ENCODE assay signal across 27 cellular contexts in genomic region chr2:230405824-230406223, GRCh38. TPM values are rescaled to one million over a fixed set of nuclear protein-coding genes. Genes with fewer than 3 reads are reported as not detected.
DNase-seq lines count a peak whose midpoint lies in the region; ATAC-seq, FAIRE-seq and TF ChIP-seq lines count a peak whose summit lies in the region.
"Had no signal": no experiment of that assay in that cellular context is flagged by ENCODE, and none has a peak within 500 bp of the region (broad histone marks: within the 10 kb centered on the region; RNA-seq: fewer than 3 reads in every experiment).

No MANE protein-coding gene starts in this region.

- H4K20me1 ChIP-seq in K562 (replicated peaks; ENCODE audit: control insufficient read depth, insufficient read depth, low read length): no peaks in the 10 kb centered on the region
- H4K20me1 ChIP-seq: BLaER1 treated with 17β-estradiol and CSF1 and Interleukin-3, amounts not matched to agents 10 nM and 100 nM had no signal

- ATAC-seq in activated naive CD8-positive, alpha-beta T cell treated with anti-CD3 and anti-CD28 coated beads, Interleukin-2, amount 50 U/mL, for 24 hours: no peak
- ATAC-seq in K562: no peak
- no peak for ATAC-seq in stimulated activated memory B cell treated with anti-CD40 and anti-IgM and Interleukin-4, amounts not matched to agents 10 μg/mL and 1 μg/mL and 100 μg/mL, for 72 hours
- ATAC-seq: A549 had no signal

- H3K4me1 Mint-ChIP-seq in activated naive CD8-positive, alpha-beta T cell (ENCODE audit: low read depth): peaks cover 34% of the 10 kb centered on the region
- H3K4me1 Mint-ChIP-seq in activated naive CD8-positive, alpha-beta T cell treated with anti-CD3 and anti-CD28 coated beads, Interleukin-2, amount 50 U/mL, for 24 hours: peaks cover 27% of the 10 kb centered on the region
- peaks cover 17% of the 10 kb centered on the region for H3K4me1 Mint-ChIP-seq in stimulated activated memory B cell treated with anti-CD40 and anti-IgM and Interleukin-4, amounts not matched to agents 10 μg/mL and 1 μg/mL and 100 μg/mL, for 72 hours
- H3K4me1 Mint-ChIP-seq in mesothelial cell of epicardium: no peaks in the 10 kb centered on the region

- no peak for TF ChIP-seq EP300 in K562 (IDR thresholded peaks at IDR 0.05; ENCODE audit: low read length)
- TF ChIP-seq EP300 in esophagus muscularis mucosa (IDR thresholded peaks at IDR 0.05): no peak

- CTCF ChIA-PET in K562 (lab: Yijun Ruan, JAX; ENCODE audit: low intra/inter-chr PET ratio): no interaction called here

- H3K9me3 Mint-ChIP-seq in activated naive CD8-positive, alpha-beta T cell (ENCODE audit: low read depth): no peaks in the 10 kb centered on the region
- no peaks in the 10 kb centered on the region for H3K9me3 Mint-ChIP-seq in activated naive CD8-positive, alpha-beta T cell treated with anti-CD3 and anti-CD28 coated beads, Interleukin-2, amount 50 U/mL, for 24 hours
- no peaks in the 10 kb centered on the region for H3K9me3 Mint-ChIP-seq in stimulated activated memory B cell treated with anti-CD40 and anti-IgM and Interleukin-4, amounts not matched to agents 10 μg/mL and 1 μg/mL and 100 μg/mL, for 72 hours
- H3K9me3 Mint-ChIP-seq in mesothelial cell of epicardium: no peaks in the 10 kb centered on the region
- H3K9me3 Mint-ChIP-seq: CD4-positive, alpha-beta memory T cell; HFFc6 had no signal

- no TSS peak for BruUV-seq in K562 (replicated peaks; lab: Mats Ljungman, UMichigan)

- H3K27me3 Mint-ChIP-seq in activated naive CD8-positive, alpha-beta T cell: no peaks in the 10 kb centered on the region
- H3K27me3 Mint-ChIP-seq in activated naive CD8-positive, alpha-beta T cell treated with anti-CD3 and anti-CD28 coated beads, Interleukin-2, amount 50 U/mL, for 24 hours: no peaks in the 10 kb centered on the region
- no peaks in the 10 kb centered on the region for H3K27me3 Mint-ChIP-seq in stimulated activated memory B cell treated with anti-CD40 and anti-IgM and Interleukin-4, amounts not matched to agents 10 μg/mL and 1 μg/mL and 100 μg/mL, for 72 hours
- H3K27me3 Mint-ChIP-seq in mesothelial cell of epicardium (ENCODE audit: low read depth): peaks cover 55% of the 10 kb centered on the region
- H3K27me3 Mint-ChIP-seq: CD4-positive, alpha-beta memory T cell had no signal

- no peaks in the 10 kb centered on the region for H3K79me2 ChIP-seq in K562 (ENCODE audit: control insufficient read depth, insufficient read depth, low read length)

- WGBS in K562 (ENCODE audit: insufficient coverage, low coverage, missing lambda C conversion rate): 92% methylated on average over 3 of the region's 3 CpGs
- 92% methylated on average over 3 of the region's 3 CpGs for WGBS in esophagus muscularis mucosa

- H3K27me3 ChIP-seq in K562 (ENCODE audit: control insufficient read depth in 2 of 2, insufficient read depth in 2 of 2, low read length in 2 of 2) (no peaks in the 10 kb centered on the region), esophagus muscularis mucosa (no peaks in the 10 kb centered on the region)
- H3K27me3 ChIP-seq: BLaER1 treated with 17β-estradiol and CSF1 and Interleukin-3, amounts not matched to agents 10 nM and 100 nM had no signal

- H3K4me3 Mint-ChIP-seq in activated naive CD8-positive, alpha-beta T cell: no peak overlapping the region
- H3K4me3 Mint-ChIP-seq in activated naive CD8-positive, alpha-beta T cell treated with anti-CD3 and anti-CD28 coated beads, Interleukin-2, amount 50 U/mL, for 24 hours: no peak overlapping the region
- H3K4me3 Mint-ChIP-seq in stimulated activated memory B cell treated with anti-CD40 and anti-IgM and Interleukin-4, amounts not matched to agents 10 μg/mL and 1 μg/mL and 100 μg/mL, for 72 hours: no peak overlapping the region
- H3K4me3 Mint-ChIP-seq in mesothelial cell of epicardium: no peak overlapping the region
- H3K4me3 Mint-ChIP-seq: CD14-positive monocyte; CD4-positive, alpha-beta memory T cell; HFFc6 had no signal

- in situ Hi-C loops in K562 (cut with MboI): no loop called here

- H2AFZ ChIP-seq in K562 (ENCODE audit: low read depth, low read length): no peak overlapping the region

- no peak overlapping the region for H3K4me2 ChIP-seq in K562 (ENCODE audit: insufficient read depth, low read length)
- H3K4me2 ChIP-seq: A549; BLaER1 treated with 17β-estradiol and CSF1 and Interleukin-3, amounts not matched to agents 10 nM and 100 nM had no signal

- POLR2A ChIA-PET in K562 (lab: Yijun Ruan, JAX): no interaction called here

- no peaks in the 10 kb centered on the region for H3K9me1 ChIP-seq in K562 (ENCODE audit: control insufficient read depth, insufficient read depth, low read length)

- TF ChIP-seq RAD21 in K562 (CRISPR knock-in tag; conservative IDR thresholded peaks at IDR 0.05 in 1 of 2, IDR thresholded peaks at IDR 0.05 in 1 of 2): no peak

- no peaks in the 10 kb centered on the region for H3K4me1 ChIP-seq in K562 (replicated peaks in 1 of 2; ENCODE audit: control insufficient read depth in 2 of 2, insufficient read depth in 2 of 2, low read length in 2 of 2)
- H3K4me1 ChIP-seq in esophagus muscularis mucosa: peaks cover 19 to 24% (median 23%) of the 10 kb centered on the region in 4 donors
- H3K4me1 ChIP-seq: A549, BE2C, HAP-1 had no signal

- TF ChIP-seq POLR2A in K562 (conservative IDR thresholded peaks at IDR 0.05) (no peak), esophagus muscularis mucosa (IDR thresholded peaks at IDR 0.05; ENCODE audit: low read depth) (no peak), erythroblast (IDR thresholded peaks at IDR 0.05; ENCODE audit: low read length) (no peak)

- 0 out of 3 replicates have a peak, but pooled peaks cover 3% of the 10 kb centered on the region for H3K36me3 ChIP-seq in K562 (ENCODE audit: control insufficient read depth, insufficient read depth, low read length)
- peaks cover 0 to 28% (median 16%) of the 10 kb centered on the region in 4 donors for H3K36me3 ChIP-seq in esophagus muscularis mucosa
- H3K36me3 ChIP-seq: BE2C, HAP-1 had no signal

- H3K4me3 ChIP-seq in K562: no peak overlapping the region
- no peak overlapping the region for H3K4me3 ChIP-seq in esophagus muscularis mucosa
- H3K4me3 ChIP-seq: A549; BLaER1 treated with 17β-estradiol and CSF1 and Interleukin-3, amounts not matched to agents 10 nM and 100 nM; HAP-1 had no signal

- intact Hi-C loops in K562 (cut with micrococcal nuclease): no loop called here
- intact Hi-C loops in esophagus muscularis mucosa (cut with DNase I): no loop called here

- no peak for TF ChIP-seq CTCF in K562 (IDR thresholded peaks at IDR 0.05 in 2 of 3, conservative IDR thresholded peaks at IDR 0.05 in 1 of 3; ENCODE audit: insufficient read depth in 2 of 3, low read depth in 1 of 3, low read length in 3 of 3)
- no peak for TF ChIP-seq CTCF in esophagus muscularis mucosa (IDR thresholded peaks at IDR 0.05)
- no peak for TF ChIP-seq CTCF in mesothelial cell of epicardium (IDR thresholded peaks at IDR 0.05; ENCODE audit: unreplicated experiment)

- no peak overlapping the region for H3K9ac ChIP-seq in K562 (ENCODE audit: insufficient read depth in 1 of 2, low read depth in 2 of 2, low read length in 2 of 2)
- H3K9ac ChIP-seq: BLaER1 treated with 17β-estradiol and CSF1 and Interleukin-3, amounts not matched to agents 10 nM and 100 nM had no signal

- no peaks in the 10 kb centered on the region for H3K9me3 ChIP-seq in K562 (replicated peaks; ENCODE audit: control insufficient read depth, insufficient read depth, low read depth, low read length)
- H3K9me3 ChIP-seq in esophagus muscularis mucosa: no peaks in the 10 kb centered on the region
- H3K9me3 ChIP-seq: A549; BE2C; BLaER1 treated with 17β-estradiol and CSF1 and Interleukin-3, amounts not matched to agents 10 nM and 100 nM; HAP-1 had no signal

- H3K27ac ChIP-seq in K562 (ENCODE audit: extremely low read depth, low read depth, low read length) (no peak overlapping the region), esophagus muscularis mucosa (replicated peaks in 1 of 4) (no peak overlapping the region)
- H3K27ac ChIP-seq: A549; BLaER1 treated with 17β-estradiol and CSF1 and Interleukin-3, amounts not matched to agents 10 nM and 100 nM had no signal

- H3K27ac Mint-ChIP-seq in activated naive CD8-positive, alpha-beta T cell: peak overlapping the region; percentile 28
- no peak overlapping the region for H3K27ac Mint-ChIP-seq in activated naive CD8-positive, alpha-beta T cell treated with anti-CD3 and anti-CD28 coated beads, Interleukin-2, amount 50 U/mL, for 24 hours
- H3K27ac Mint-ChIP-seq in stimulated activated memory B cell treated with anti-CD40 and anti-IgM and Interleukin-4, amounts not matched to agents 10 μg/mL and 1 μg/mL and 100 μg/mL, for 72 hours: peak overlapping the region; percentile 27
- no peak overlapping the region for H3K27ac Mint-ChIP-seq in mesothelial cell of epicardium
- H3K27ac Mint-ChIP-seq: CD14-positive monocyte, HFFc6 had no signal

- no peak for DNase-seq in activated naive CD8-positive, alpha-beta T cell treated with anti-CD3 and anti-CD28 coated beads, Interleukin-2, amount 50 U/mL, for 24 hours
- DNase-seq in K562 (ENCODE audit: extremely low read depth in 1 of 4, low spot score in 3 of 4) (no peak), esophagus muscularis mucosa (ENCODE audit: extremely low spot score) (peak; percentile 26), erythroblast (lab: John Stamatoyannopoulos, UW) (no peak), mesothelial cell of epicardium (ENCODE audit: low spot score in 2 of 2, unreplicated experiment in 2 of 2) (no peak)
- DNase-seq in central memory CD4-positive, alpha-beta T cell: no peak
- DNase-seq: 8988T; ACHN; AML-193; BE2C; Calu3; CD4-positive, alpha-beta memory T cell; COR-L47; DMS53; DMS79 treated with DMSO at 0.1 percent for 48 hours; GF-D8; GOT3; HFFc6 had no signal

- FAIRE-seq in K562 (lab: Jason Lieb, UNC): peak; percentile 19
- FAIRE-seq: A549, GM12891, GM18507, H54 had no signal

- H3K36me3 Mint-ChIP-seq in activated naive CD8-positive, alpha-beta T cell: peaks cover 17% of the 10 kb centered on the region
- peaks cover 42% of the 10 kb centered on the region for H3K36me3 Mint-ChIP-seq in activated naive CD8-positive, alpha-beta T cell treated with anti-CD3 and anti-CD28 coated beads, Interleukin-2, amount 50 U/mL, for 24 hours (ENCODE audit: low read depth)
- peaks cover 60% of the 10 kb centered on the region for H3K36me3 Mint-ChIP-seq in stimulated activated memory B cell treated with anti-CD40 and anti-IgM and Interleukin-4, amounts not matched to agents 10 μg/mL and 1 μg/mL and 100 μg/mL, for 72 hours
- no peaks in the 10 kb centered on the region for H3K36me3 Mint-ChIP-seq in mesothelial cell of epicardium

RNA-seq across cellular contexts. Expression of gene SP100, which starts 10.2 kb away (rescaled TPM):
- total RNA-seq in K562 (2011; cell fraction: chromatin; rRNA removed; ENCODE audit: low replicate concordance): 36.3 and 75.5 TPM in 2 replicates
- total RNA-seq in K562 (2011; cell fraction: nucleolus; rRNA removed): 12.5 and 16.8 TPM in 2 replicates
- 22.3 and 31.9 TPM in 2 replicates for total RNA-seq in K562 (2011; cell fraction: nucleoplasm; rRNA removed)
- total RNA-seq in K562 (2014; rRNA removed) (32.2 and 36.7 TPM in 2 replicates), K562 (2014; rRNA removed; fragmentation: Illumina TruSeq; extraction: Trizol) (34.8 and 38.9 TPM in 2 replicates), K562 (2015; rRNA removed; fragmentation: Illumina TruSeq; extraction: Trizol) (29.7 and 31.6 TPM in 2 replicates), K562 (2021) (22.5 and 30.9 TPM in 2 replicates), esophagus muscularis mucosa (10 to 100 TPM; 83.8 to 95.5 (median 92.1) TPM), mesothelial cell of epicardium (46.3 to 52.0 TPM (median 47.4 TPM) in 3 replicates)
- polyA plus RNA-seq in K562 (2011; rRNA removed) (24.6 and 39.2 TPM in 2 replicates), K562 (2014; fragmentation: Illumina TruSeq; extraction: Trizol) (35.4 and 37.3 TPM in 2 replicates), K562 (2014; fragmentation: Nextera tagmentation; extraction: Ambion mirVana) (10 to 100 TPM; 19.2 to 23.1 TPM), K562 (2014; rRNA removed) (34.6 and 40.1 TPM in 2 replicates)
- polyA plus RNA-seq in K562 (2011; cell fraction: cytosol; rRNA removed): 7.5 and 9.3 TPM in 2 replicates
- 18.6 and 21.3 TPM in 2 replicates for polyA plus RNA-seq in K562 (2011; cell fraction: nucleus; rRNA removed)
- polyA plus RNA-seq in K562 (2012): 23.7 and 24.4 TPM in 2 replicates
- 34.8 and 43.0 TPM in 2 replicates for polyA minus RNA-seq in K562 (2011; rRNA and poly(A)+ RNA removed)
- 7.8 and 11.8 TPM in 2 replicates for polyA minus RNA-seq in K562 (2011; cell fraction: cytosol; rRNA and poly(A)+ RNA removed)
- 17.1 and 29.7 TPM in 2 replicates for polyA minus RNA-seq in K562 (2011; cell fraction: nucleus; rRNA and poly(A)+ RNA removed)

Comparison
In these comparisons a context has a peak if more than half of its experiments do, and no peak if none do; other contexts are left out.
1. H3K27ac Mint-ChIP-seq: peak in activated naive CD8-positive, alpha-beta T cell (single experiment) and stimulated activated memory B cell treated with anti-CD40 and anti-IgM and Interleukin-4, amounts not matched to agents 10 μg/mL and 1 μg/mL and 100 μg/mL, for 72 hours (single experiment); none in activated naive CD8-positive, alpha-beta T cell treated with anti-CD3 and anti-CD28 coated beads, Interleukin-2, amount 50 U/mL, for 24 hours (single experiment) and mesothelial cell of epicardium (single experiment).